14 cellular contexts compared by ENCODE assay signal in genomic region chr9:79408617-79409016, GRCh38.
DNase-seq lines count a peak whose midpoint lies in the region; ATAC-seq and TF ChIP-seq lines count a peak whose summit lies in the region.
"Had no signal": no experiment of that assay in that cellular context is flagged by ENCODE, and none has a peak within 500 bp of the region (broad histone marks: within the 10 kb centered on the region; RNA-seq: fewer than 3 reads in every experiment).

No MANE protein-coding gene starts in this region.

- H3K4me3 ChIP-seq in kidney epithelial cell (ENCODE audit: low read depth, low read length) = no peak overlapping the region
- H3K4me3 ChIP-seq in ascending aorta = no peak overlapping the region
- H3K4me3 ChIP-seq: body of pancreas, dorsolateral prefrontal cortex, Peyer's patch had no signal

- peak; percentile 58 for ATAC-seq in HG02623 (IDR thresholded peaks at IDR 0.05; ENCODE audit: unreplicated experiment)
- ATAC-seq in HG03457 (IDR thresholded peaks at IDR 0.05; ENCODE audit: unreplicated experiment) = peak; percentile 42
- no peak for ATAC-seq in GM18873 (IDR thresholded peaks at IDR 0.05; ENCODE audit: low FRiP score, unreplicated experiment)
- ATAC-seq: body of pancreas had no signal

- no peaks in the 10 kb centered on the region for H3K27me3 ChIP-seq in kidney epithelial cell (ENCODE audit: control insufficient read depth, insufficient read depth, low read length)
- H3K27me3 ChIP-seq in ascending aorta = no peaks in the 10 kb centered on the region
- H3K27me3 ChIP-seq: body of pancreas, dorsolateral prefrontal cortex, neutrophil, Peyer's patch had no signal

- TF ChIP-seq CTCF in kidney epithelial cell (IDR thresholded peaks at IDR 0.05; ENCODE audit: insufficient read depth, low read length, poor library complexity, severe bottlenecking) (no peak), GM13977 (IDR thresholded peaks at IDR 0.05; ENCODE audit: extremely low read depth, insufficient read depth, missing control alignments) (no peak), ascending aorta (IDR thresholded peaks at IDR 0.05) (no peak)

- DNase-seq in GM04504 (ENCODE audit: low read depth) = peak; percentile 73
- peak; percentile 29 for DNase-seq in kidney epithelial cell (ENCODE audit: low read depth)
- no peak for DNase-seq in GM13977 (ENCODE audit: low spot score)
- no peak for DNase-seq in ascending aorta (ENCODE audit: low spot score in 2 of 2)
- DNase-seq in NOMO-1 treated with dmso at 0.1 percent for 144 hours (lab: John Stamatoyannopoulos, UW; ENCODE audit: unreplicated experiment) = no peak
- DNase-seq: body of pancreas, C1 segment of cervical spinal cord, dorsolateral prefrontal cortex, NCI-H526, Peyer's patch had no signal

- in situ Hi-C loops in GM13977 (cut with MboI; ENCODE audit: low pct_unique_long_range_greater_than_20kb, low sequenced_read_pairs, unreplicated experiment) = no loop called here

- no peaks in the 10 kb centered on the region for H3K4me1 ChIP-seq in ascending aorta
- H3K4me1 ChIP-seq: body of pancreas, Peyer's patch had no signal

- H3K27ac ChIP-seq in ascending aorta = no peak overlapping the region
- H3K27ac ChIP-seq: body of pancreas, dorsolateral prefrontal cortex, neutrophil, Peyer's patch had no signal

- H3K9me3 ChIP-seq in ascending aorta = no peaks in the 10 kb centered on the region
- H3K9me3 ChIP-seq: body of pancreas, neutrophil, Peyer's patch had no signal

- H3K36me3 ChIP-seq in kidney epithelial cell (ENCODE audit: control insufficient read depth, insufficient read depth, low read length) = no peaks in the 10 kb centered on the region
- no peaks in the 10 kb centered on the region for H3K36me3 ChIP-seq in ascending aorta
- H3K36me3 ChIP-seq: neutrophil, Peyer's patch had no signal

- intact Hi-C loops in ascending aorta (cut with DNase I) = no loop called here

Comparison
In these comparisons a context has a peak if more than half of its experiments do, and no peak if none do; other contexts are left out.
1. DNase-seq: peak in GM04504 (single experiment) and kidney epithelial cell (single experiment); none in GM13977 (single experiment), ascending aorta (0 of 2) and NOMO-1 treated with dmso at 0.1 percent for 144 hours (single experiment).